15 cellular contexts compared by ENCODE assay signal in genomic region chr3:66196633-66197032, GRCh38. TPM values are rescaled to one million over a fixed set of nuclear protein-coding genes. Genes with fewer than 3 reads are reported as not detected.
A peak's percentile ranks its signal among the peaks of the same experiment; 100 is the strongest.
DNase-seq lines count a peak whose midpoint lies in the region; ATAC-seq and TF ChIP-seq lines count a peak whose summit lies in the region.
"Had no signal": no experiment of that assay in that cellular context is flagged by ENCODE, and none has a peak within 500 bp of the region (broad histone marks: within the 10 kb centered on the region; RNA-seq: fewer than 3 reads in every experiment).

No MANE protein-coding gene starts in this region.

- peak; percentile 3 for DNase-seq in DMS53 (lab: John Stamatoyannopoulos, UW)
- no peak for DNase-seq in DMS53 treated with DMSO at 0.1 percent for 48 hours (lab: John Stamatoyannopoulos, UW; ENCODE audit: unreplicated experiment)
- no peak for DNase-seq in chondrocyte (ENCODE audit: low spot score)
- DNase-seq in osteoblast (ENCODE audit: insufficient read length, low spot score, missing footprints), result no peak
- DNase-seq in Ammon's horn (ENCODE audit: low spot score), result no peak
- no peak for DNase-seq in stimulated activated naive CD8-positive, alpha-beta T cell treated with anti-CD3 and anti-CD28 coated beads, Interleukin-15, amount 100 ng/mL, for 72 hours
- no peak for DNase-seq in activated T-cell treated with anti-CD3 and anti-CD28 coated beads, Interleukin-2, amount 50 U/mL, for 4 hours
- DNase-seq: activated CD4-positive, alpha-beta T cell treated with anti-CD3 and anti-CD28 coated beads for 1 hour; NCI-H446 treated with DMSO at 0.1 percent for 48 hours; stimulated activated CD4-positive, alpha-beta T cell treated with anti-CD3 and anti-CD28 coated beads, Interleukin-4, amount 100 ng/mL, for 1 hour; stimulated activated naive CD8-positive, alpha-beta T cell treated with anti-CD3 and anti-CD28 coated beads, Interleukin-15, Interleukin-2, amounts not matched to agents 100 U/mL and 50 U/mL, for 24 hours had no signal

- H3K27ac Mint-ChIP-seq in chondrocyte (ENCODE audit: unreplicated experiment), result no peak overlapping the region
- H3K27ac Mint-ChIP-seq in stimulated activated naive CD8-positive, alpha-beta T cell treated with anti-CD3 and anti-CD28 coated beads, Interleukin-15, amount 100 ng/mL, for 72 hours, result no peak overlapping the region
- H3K27ac Mint-ChIP-seq: activated T-helper 2 cell treated with anti-CD3 and anti-CD28 coated beads, Interferon-gamma antibody, Interleukin-2, Interleukin-4, amounts not matched to agents 10 μg/mL and 5 μg/mL and 100 μg/mL, durations not matched to agents 14 hours and 24 hours and 36 hours had no signal

- no peaks in the 10 kb centered on the region for H3K4me1 ChIP-seq in osteoblast (ENCODE audit: insufficient read depth, low read length)

- no peak for ATAC-seq in stimulated activated naive CD8-positive, alpha-beta T cell treated with anti-CD3 and anti-CD28 coated beads, Interleukin-15, amount 100 ng/mL, for 72 hours
- no peak for ATAC-seq in activated T-cell treated with anti-CD3 and anti-CD28 coated beads, Interleukin-2, amount 50 U/mL, for 4 hours
- ATAC-seq: gastroesophageal sphincter; stimulated activated naive CD8-positive, alpha-beta T cell treated with anti-CD3 and anti-CD28 coated beads, Interleukin-15, Interleukin-2, amounts not matched to agents 100 U/mL and 50 U/mL, for 24 hours had no signal

- peaks cover 4% of the 10 kb centered on the region for H3K4me1 Mint-ChIP-seq in chondrocyte (ENCODE audit: low read depth)
- no peaks in the 10 kb centered on the region for H3K4me1 Mint-ChIP-seq in stimulated activated naive CD8-positive, alpha-beta T cell treated with anti-CD3 and anti-CD28 coated beads, Interleukin-15, amount 100 ng/mL, for 72 hours
- peaks cover 2% of the 10 kb centered on the region for H3K4me1 Mint-ChIP-seq in activated T-cell treated with anti-CD3 and anti-CD28 coated beads, Interleukin-2, amount 50 U/mL, for 4 hours (ENCODE audit: low read depth)

- no peak overlapping the region for H3K4me3 ChIP-seq in osteoblast (ENCODE audit: insufficient read depth, low read length)
- H3K4me3 ChIP-seq: coronary artery, gastroesophageal sphincter had no signal

- TF ChIP-seq CTCF in LNCAP (IDR thresholded peaks at IDR 0.05) (peak; percentile 55), chondrocyte (IDR thresholded peaks at IDR 0.05) (peak; percentile 87), osteoblast (IDR thresholded peaks at IDR 0.05; ENCODE audit: extremely low read depth, low read depth, low read length) (peak; percentile 52)

- no peaks in the 10 kb centered on the region for H3K79me2 ChIP-seq in osteoblast (ENCODE audit: insufficient read depth, low read length)

- no peak overlapping the region for H3K4me2 ChIP-seq in osteoblast (ENCODE audit: insufficient read depth, low read length)

- H3K27me3 ChIP-seq in osteoblast (ENCODE audit: insufficient read depth, low read length), result peaks cover 8% of the 10 kb centered on the region

- H3K9me3 Mint-ChIP-seq in chondrocyte (ENCODE audit: low read depth), result no peaks in the 10 kb centered on the region
- H3K9me3 Mint-ChIP-seq in stimulated activated naive CD8-positive, alpha-beta T cell treated with anti-CD3 and anti-CD28 coated beads, Interleukin-15, amount 100 ng/mL, for 72 hours, result no peaks in the 10 kb centered on the region
- no peaks in the 10 kb centered on the region for H3K9me3 Mint-ChIP-seq in activated T-cell treated with anti-CD3 and anti-CD28 coated beads, Interleukin-2, amount 50 U/mL, for 4 hours
- H3K9me3 Mint-ChIP-seq: activated T-helper 2 cell treated with anti-CD3 and anti-CD28 coated beads, Interferon-gamma antibody, Interleukin-2, Interleukin-4, amounts not matched to agents 10 μg/mL and 5 μg/mL and 100 μg/mL, durations not matched to agents 14 hours and 24 hours and 36 hours had no signal

- no peaks in the 10 kb centered on the region for H3K36me3 Mint-ChIP-seq in chondrocyte (ENCODE audit: low read depth)
- no peaks in the 10 kb centered on the region for H3K36me3 Mint-ChIP-seq in activated T-cell treated with anti-CD3 and anti-CD28 coated beads, Interleukin-2, amount 50 U/mL, for 4 hours (ENCODE audit: insufficient read depth)

- H3K27me3 Mint-ChIP-seq in chondrocyte (ENCODE audit: low read depth), result peaks cover 19% of the 10 kb centered on the region
- H3K27me3 Mint-ChIP-seq in stimulated activated naive CD8-positive, alpha-beta T cell treated with anti-CD3 and anti-CD28 coated beads, Interleukin-15, amount 100 ng/mL, for 72 hours, result peaks cover 18% of the 10 kb centered on the region
- peaks cover 28% of the 10 kb centered on the region for H3K27me3 Mint-ChIP-seq in activated T-cell treated with anti-CD3 and anti-CD28 coated beads, Interleukin-2, amount 50 U/mL, for 4 hours (ENCODE audit: low read depth)

- no peak overlapping the region for H2AFZ ChIP-seq in osteoblast (ENCODE audit: low read length)

- H3K4me3 Mint-ChIP-seq in chondrocyte (ENCODE audit: unreplicated experiment), result no peak overlapping the region
- no peak overlapping the region for H3K4me3 Mint-ChIP-seq in stimulated activated naive CD8-positive, alpha-beta T cell treated with anti-CD3 and anti-CD28 coated beads, Interleukin-15, amount 100 ng/mL, for 72 hours
- H3K4me3 Mint-ChIP-seq in activated T-cell treated with anti-CD3 and anti-CD28 coated beads, Interleukin-2, amount 50 U/mL, for 4 hours, result no peak overlapping the region

- H4K20me1 ChIP-seq in osteoblast (ENCODE audit: insufficient read depth, low read length), result no peaks in the 10 kb centered on the region

- no peak overlapping the region for H3K27ac ChIP-seq in osteoblast (ENCODE audit: low read depth, low read length)
- H3K27ac ChIP-seq: coronary artery, gastroesophageal sphincter had no signal

- no peaks in the 10 kb centered on the region for H3K9me3 ChIP-seq in osteoblast (ENCODE audit: low read depth, low read length)
- H3K9me3 ChIP-seq: gastroesophageal sphincter had no signal

- no peaks in the 10 kb centered on the region for H3K36me3 ChIP-seq in osteoblast (ENCODE audit: insufficient read depth, low read length)
- H3K36me3 ChIP-seq: gastroesophageal sphincter had no signal

RNA-seq across cellular contexts. Expression of gene SLC25A26, which starts 24.2 kb away (rescaled TPM):
- total RNA-seq in chondrocyte (11.2 to 13.8 TPM (median 13.1 TPM) in 3 replicates), osteoblast (26.1 and 31.2 TPM in 2 replicates)
- total RNA-seq in activated T-cell treated with anti-CD3 and anti-CD28 coated beads, Interleukin-2, amount 50 U/mL, for 4 hours, result 10 to 100 TPM; 19.3 to 31.4 (median 31.1) TPM
